10 cellular contexts compared by ENCODE assay signal in genomic region chr2:72115361-72116080, GRCh38. TPM values are rescaled to one million over a fixed set of nuclear protein-coding genes. Genes with fewer than 3 reads are reported as not detected.
A peak's percentile ranks its signal among the peaks of the same experiment; 100 is the strongest.
DNase-seq lines count a peak whose midpoint lies in the region; ATAC-seq and TF ChIP-seq lines count a peak whose summit lies in the region.
"Had no signal": no experiment of that assay in that cellular context is flagged by ENCODE, and none has a peak within 500 bp of the region (broad histone marks: within the 10 kb centered on the region; RNA-seq: fewer than 3 reads in every experiment).

No MANE protein-coding gene starts in this region.

- H3K36me3 Mint-ChIP-seq in nephron progenitor cell (ENCODE audit: low read depth), result no peaks in the 10 kb centered on the region

- peaks cover 22% of the 10 kb centered on the region for H3K27me3 Mint-ChIP-seq in nephron progenitor cell (ENCODE audit: low read depth, poor library complexity)

- TF ChIP-seq CTCF in AG10803 (conservative IDR thresholded peaks at IDR 0.05; ENCODE audit: low read length), result no peak
- TF ChIP-seq CTCF in nephron progenitor cell (IDR thresholded peaks at IDR 0.05), result no peak

- H3K4me1 Mint-ChIP-seq in nephron progenitor cell, result peaks cover 12% of the 10 kb centered on the region

- no peak overlapping the region for H3K4me3 Mint-ChIP-seq in nephron progenitor cell

- DNase-seq in AG10803 (ENCODE audit: low read depth) (peak; percentile 83), LoVo (ENCODE audit: low spot score) (peak; percentile 51), dedifferentiated amniotic fluid mesenchymal stem cell (ENCODE audit: extremely low spot score) (peak; percentile 96), mesenteric fat pad (ENCODE audit: low spot score) (peak; percentile 90), NCI-H82 treated with DMSO at 0.1 percent for 48 hours (lab: John Stamatoyannopoulos, UW; ENCODE audit: unreplicated experiment) (no peak), nephron progenitor cell (no peak)
- no peak for DNase-seq in activated CD4-positive, alpha-beta T cell treated with anti-CD3 and anti-CD28 coated beads, Interleukin-2, amount 50 U/mL, for 4 hours
- DNase-seq: occipital lobe, uterus had no signal

- no peak overlapping the region for H3K27ac Mint-ChIP-seq in nephron progenitor cell

- no peak overlapping the region for H3K4me3 ChIP-seq in AG10803 (ENCODE audit: low read length)
- H3K4me3 ChIP-seq: uterus had no signal

- H3K9me3 Mint-ChIP-seq in nephron progenitor cell, result peaks cover 23% of the 10 kb centered on the region

- ATAC-seq in GM19463 (IDR thresholded peaks at IDR 0.05; ENCODE audit: unreplicated experiment), result no peak

RNA-seq across cellular contexts. Expression of gene CYP26B1, which starts 32.1 kb away (rescaled TPM):
- total RNA-seq in mesenteric fat pad, result 41.9 TPM

Comparison
In these comparisons a context has a peak if more than half of its experiments do, and no peak if none do; other contexts are left out.
1. DNase-seq: peak in AG10803 (single experiment), LoVo (single experiment), dedifferentiated amniotic fluid mesenchymal stem cell (single experiment) and mesenteric fat pad (single experiment); none in NCI-H82 treated with DMSO at 0.1 percent for 48 hours (single experiment), activated CD4-positive, alpha-beta T cell treated with anti-CD3 and anti-CD28 coated beads, Interleukin-2, amount 50 U/mL, for 4 hours (0 of 2) and nephron progenitor cell (single experiment).